ENCODE assay signal across 25 cellular contexts in genomic region chr13:112445411-112446271, GRCh38.
DNase-seq lines count a peak whose midpoint lies in the region; ATAC-seq and TF ChIP-seq lines count a peak whose summit lies in the region.
"Had no signal": no experiment of that assay in that cellular context is flagged by ENCODE, and none has a peak within 500 bp of the region (broad histone marks: within the 10 kb centered on the region; RNA-seq: fewer than 3 reads in every experiment).

No MANE protein-coding gene starts in this region.

- no peak overlapping the region for H3K9ac ChIP-seq in colonic mucosa (ENCODE audit: low read depth in 2 of 2, low read length in 2 of 2)
- H3K9ac ChIP-seq in neural progenitor cell = no peak overlapping the region
- no peak overlapping the region for H3K9ac ChIP-seq in MM.1S (ENCODE audit: low read length)

- DNase-seq in DMS 273 (lab: John Stamatoyannopoulos, UW; ENCODE audit: unreplicated experiment) = peak; percentile 2
- DNase-seq in DMS 273 treated with DMSO at 0.1 percent for 48 hours (lab: John Stamatoyannopoulos, UW) = no peak
- peak; percentile 29 for DNase-seq in AG08396 (ENCODE audit: low spot score)
- peak; percentile 13 for DNase-seq in colonic mucosa
- no peak for DNase-seq in neural progenitor cell (ENCODE audit: low spot score)
- DNase-seq in T-helper 2 cell treated with Interferon-gamma antibody and Interleukin-4, amounts not matched to agents 5 μg/mL and 100 μg/mL, for 36 hours (ENCODE audit: low spot score) = no peak
- no peak for DNase-seq in MM.1S
- DNase-seq: activated CD4-positive, alpha-beta T cell treated with anti-CD3 and anti-CD28 coated beads for 1 hour; activated naive CD4-positive, alpha-beta T cell treated with anti-CD3 and anti-CD28 coated beads for 36 hours; activated T-cell treated with anti-CD3 and anti-CD28 coated beads, Interleukin-2, amount 50 U/mL, for 72 hours; body of pancreas; C1 segment of cervical spinal cord; COR-L47; dorsolateral prefrontal cortex; gastrocnemius medialis; GF-D8; HFFc6; Kasumi-1; left colon; NCI-H1436; NCI-H524 treated with DMSO at 0.1 percent for 48 hours; OCI-M1; stimulated activated naive B cell treated with anti-CD40 and anti-IgM and Interleukin-4, amounts not matched to agents 10 μg/mL and 1 μg/mL and 100 μg/mL, for 72 hours had no signal

- H3K27ac ChIP-seq in colonic mucosa = no peak overlapping the region
- H3K27ac ChIP-seq in neural progenitor cell = no peak overlapping the region
- no peak overlapping the region for H3K27ac ChIP-seq in MM.1S (ENCODE audit: low read length)
- H3K27ac ChIP-seq: 22Rv1, body of pancreas, dorsolateral prefrontal cortex, gastrocnemius medialis had no signal

- H3F3A ChIP-seq in neural progenitor cell (ENCODE audit: low read depth) (peaks cover 4% of the 10 kb centered on the region), MM.1S (ENCODE audit: insufficient read depth, low read length) (no peaks in the 10 kb centered on the region)

- peaks cover 33% of the 10 kb centered on the region for H3K4me1 Mint-ChIP-seq in neural progenitor cell
- H3K4me1 Mint-ChIP-seq in T-helper 2 cell treated with Interferon-gamma antibody and Interleukin-4, amounts not matched to agents 5 μg/mL and 100 μg/mL, for 36 hours (ENCODE audit: low read depth) = no peaks in the 10 kb centered on the region

- no peak overlapping the region for H3K4me3 ChIP-seq in colonic mucosa
- H3K4me3 ChIP-seq in neural progenitor cell = no peak overlapping the region
- no peak overlapping the region for H3K4me3 ChIP-seq in MM.1S (ENCODE audit: low read length)
- H3K4me3 ChIP-seq: body of pancreas, dorsolateral prefrontal cortex, gastrocnemius medialis had no signal

- H3K36me3 Mint-ChIP-seq in neural progenitor cell = no peaks in the 10 kb centered on the region
- no peaks in the 10 kb centered on the region for H3K36me3 Mint-ChIP-seq in T-helper 2 cell treated with Interferon-gamma antibody and Interleukin-4, amounts not matched to agents 5 μg/mL and 100 μg/mL, for 36 hours (ENCODE audit: low read depth)
- H3K36me3 Mint-ChIP-seq: stimulated activated naive B cell treated with anti-CD40 and anti-IgM and Interleukin-4, amounts not matched to agents 10 μg/mL and 1 μg/mL and 100 μg/mL, for 72 hours had no signal

- no peak overlapping the region for H3K4me3 Mint-ChIP-seq in neural progenitor cell
- no peak overlapping the region for H3K4me3 Mint-ChIP-seq in T-helper 2 cell treated with Interferon-gamma antibody and Interleukin-4, amounts not matched to agents 5 μg/mL and 100 μg/mL, for 36 hours
- H3K4me3 Mint-ChIP-seq: activated naive CD4-positive, alpha-beta T cell treated with anti-CD3 and anti-CD28 coated beads for 36 hours; activated T-cell treated with anti-CD3 and anti-CD28 coated beads, Interleukin-2, amount 50 U/mL, for 72 hours; HFFc6; stimulated activated naive B cell treated with anti-CD40 and anti-IgM and Interleukin-4, amounts not matched to agents 10 μg/mL and 1 μg/mL and 100 μg/mL, for 72 hours had no signal

- no peaks in the 10 kb centered on the region for H3K36me3 ChIP-seq in colonic mucosa
- H3K36me3 ChIP-seq in neural progenitor cell = no peaks in the 10 kb centered on the region
- no peaks in the 10 kb centered on the region for H3K36me3 ChIP-seq in MM.1S (replicated peaks; ENCODE audit: insufficient read depth, low read length)
- H3K36me3 ChIP-seq: gastrocnemius medialis had no signal

- H3K4me2 ChIP-seq in neural progenitor cell (no peak overlapping the region), MM.1S (ENCODE audit: low read depth, low read length) (no peak overlapping the region)

- H2AFZ ChIP-seq in neural progenitor cell (replicated peaks) (no peak overlapping the region), MM.1S (ENCODE audit: low read length) (no peak overlapping the region)

- peaks cover 7% of the 10 kb centered on the region for H3K27me3 ChIP-seq in colonic mucosa
- peaks cover 30% of the 10 kb centered on the region for H3K27me3 ChIP-seq in neural progenitor cell
- H3K27me3 ChIP-seq in MM.1S (replicated peaks; ENCODE audit: insufficient read depth, low read length) = peaks cover 64% of the 10 kb centered on the region

- ATAC-seq in GM21515 (IDR thresholded peaks at IDR 0.05; ENCODE audit: unreplicated experiment) = no peak
- ATAC-seq: activated T-cell treated with anti-CD3 and anti-CD28 coated beads, Interleukin-2, amount 50 U/mL, for 72 hours; body of pancreas; gastrocnemius medialis; left colon; stimulated activated naive B cell treated with anti-CD40 and anti-IgM and Interleukin-4, amounts not matched to agents 10 μg/mL and 1 μg/mL and 100 μg/mL, for 72 hours had no signal

- TF ChIP-seq CTCF in colonic mucosa (IDR thresholded peaks at IDR 0.05) (no peak), neural progenitor cell (IDR thresholded peaks at IDR 0.05) (no peak), MM.1S (IDR thresholded peaks at IDR 0.05; ENCODE audit: low read length) (no peak)

- peaks cover 22% of the 10 kb centered on the region for H3K27me3 Mint-ChIP-seq in neural progenitor cell (ENCODE audit: insufficient read depth, low read depth)
- peaks cover 8% of the 10 kb centered on the region for H3K27me3 Mint-ChIP-seq in T-helper 2 cell treated with Interferon-gamma antibody and Interleukin-4, amounts not matched to agents 5 μg/mL and 100 μg/mL, for 36 hours (ENCODE audit: low read depth)

- H3K4me1 ChIP-seq in colonic mucosa (no peaks in the 10 kb centered on the region), neural progenitor cell (peaks cover 13% of the 10 kb centered on the region), MM.1S (ENCODE audit: low read length) (0 out of 2 replicates have a peak, but pooled peaks cover 6% of the 10 kb centered on the region)
- H3K4me1 ChIP-seq: gastrocnemius medialis had no signal

- H3K9me2 ChIP-seq in MM.1S (replicated peaks; ENCODE audit: insufficient read depth, low read length) = no peaks in the 10 kb centered on the region

- intact Hi-C loops in colonic mucosa (cut with DNase I) = loop anchor here (2.0 to 10.0 kb wide), 3 partner anchors 343 to 973 kb away; partner anchors contain the start of gene SOX1

- no peaks in the 10 kb centered on the region for H3K9me3 Mint-ChIP-seq in neural progenitor cell
- H3K9me3 Mint-ChIP-seq in T-helper 2 cell treated with Interferon-gamma antibody and Interleukin-4, amounts not matched to agents 5 μg/mL and 100 μg/mL, for 36 hours = no peaks in the 10 kb centered on the region
- H3K9me3 Mint-ChIP-seq: activated naive CD4-positive, alpha-beta T cell treated with anti-CD3 and anti-CD28 coated beads for 36 hours; activated T-cell treated with anti-CD3 and anti-CD28 coated beads, Interleukin-2, amount 50 U/mL, for 72 hours; HFFc6; stimulated activated naive B cell treated with anti-CD40 and anti-IgM and Interleukin-4, amounts not matched to agents 10 μg/mL and 1 μg/mL and 100 μg/mL, for 72 hours had no signal

- no peaks in the 10 kb centered on the region for H3K79me2 ChIP-seq in neural progenitor cell (ENCODE audit: low read depth)
- no peaks in the 10 kb centered on the region for H3K79me2 ChIP-seq in MM.1S (ENCODE audit: low read length)

- H3K27ac Mint-ChIP-seq in neural progenitor cell = peak overlapping the region; percentile 66
- H3K27ac Mint-ChIP-seq in T-helper 2 cell treated with Interferon-gamma antibody and Interleukin-4, amounts not matched to agents 5 μg/mL and 100 μg/mL, for 36 hours = no peak overlapping the region
- H3K27ac Mint-ChIP-seq: activated naive CD4-positive, alpha-beta T cell treated with anti-CD3 and anti-CD28 coated beads for 36 hours; activated T-cell treated with anti-CD3 and anti-CD28 coated beads, Interleukin-2, amount 50 U/mL, for 72 hours; HFFc6; stimulated activated naive B cell treated with anti-CD40 and anti-IgM and Interleukin-4, amounts not matched to agents 10 μg/mL and 1 μg/mL and 100 μg/mL, for 72 hours had no signal

- H3K9me3 ChIP-seq in colonic mucosa (no peaks in the 10 kb centered on the region), neural progenitor cell (ENCODE audit: low read depth) (no peaks in the 10 kb centered on the region), MM.1S (replicated peaks; ENCODE audit: insufficient read depth, low read length) (no peaks in the 10 kb centered on the region)
- H3K9me3 ChIP-seq: body of pancreas, gastrocnemius medialis had no signal

- H4K20me1 ChIP-seq in neural progenitor cell (ENCODE audit: low read depth) (no peaks in the 10 kb centered on the region), MM.1S (ENCODE audit: insufficient read depth, low read length) (no peaks in the 10 kb centered on the region)

Comparison
In these comparisons a context has a peak if more than half of its experiments do, and no peak if none do; other contexts are left out.
1. DNase-seq: peak in DMS 273 (single experiment), AG08396 (single experiment) and colonic mucosa (single experiment); none in DMS 273 treated with DMSO at 0.1 percent for 48 hours (single experiment), neural progenitor cell (single experiment), T-helper 2 cell treated with Interferon-gamma antibody and Interleukin-4, amounts not matched to agents 5 μg/mL and 100 μg/mL, for 36 hours (single experiment) and MM.1S (single experiment).